ENCODE assay signal across 29 cellular contexts in genomic region chr5:67465556-67466206, GRCh38.
DNase-seq lines count a peak whose midpoint lies in the region; ATAC-seq and TF ChIP-seq lines count a peak whose summit lies in the region.
"Had no signal": no experiment of that assay in that cellular context is flagged by ENCODE, and none has a peak within 500 bp of the region (broad histone marks: within the 10 kb centered on the region; RNA-seq: fewer than 3 reads in every experiment).

No MANE protein-coding gene starts in this region.

- no peaks in the 10 kb centered on the region for H3K4me1 Mint-ChIP-seq in activated CD4-positive, alpha-beta memory T cell treated with anti-CD3 and anti-CD28 coated beads for 36 hours (ENCODE audit: low read depth)
- H3K4me1 Mint-ChIP-seq: CD4-positive, alpha-beta memory T cell had no signal

- TF ChIP-seq CTCF in BJ (IDR thresholded peaks at IDR 0.05; ENCODE audit: insufficient read depth, low read depth, low read length) (no peak), fibroblast of villous mesenchyme (IDR thresholded peaks at IDR 0.05; ENCODE audit: insufficient read depth, low read depth, low read length) (no peak)

- peak; percentile 60 for DNase-seq in BJ (ENCODE audit: low read depth)
- peak; percentile 42 for DNase-seq in RPMI7951 (ENCODE audit: low read depth)
- DNase-seq in fibroblast of villous mesenchyme (ENCODE audit: low read depth) = peak; percentile 60
- DNase-seq in islet precursor cell = no peak
- DNase-seq in activated CD4-positive, alpha-beta memory T cell treated with anti-CD3 and anti-CD28 coated beads for 36 hours = no peak
- DNase-seq in H7 = no peak
- DNase-seq in activated CD4-positive, CD25-positive, alpha-beta regulatory T cell (lab: John Stamatoyannopoulos, UW) = no peak
- DNase-seq: activated CD4-positive, alpha-beta T cell treated with anti-CD3 and anti-CD28 coated beads for 48 hours; activated effector memory CD4-positive, alpha-beta T cell treated with Interleukin-2 at 50 U/mL for 16 hours; AML-193; amygdala; CD4-positive, alpha-beta memory T cell; KG1; left ventricle myocardium superior; MG63; natural killer cell; NCI-H1417 treated with DMSO at 0.1 percent for 48 hours; NCI-H2081 treated with DMSO at 0.1 percent for 48 hours; NCI-H345; NCI-H748 treated with DMSO at 0.1 percent for 48 hours; ovary; Peyer's patch; stimulated activated CD4-positive, alpha-beta T cell treated with anti-CD3 and anti-CD28 coated beads, Interleukin-15, amount 100 ng/mL, for 24 hours; stimulated activated CD4-positive, alpha-beta T cell treated with anti-CD3 and anti-CD28 coated beads, Interleukin-4, amount 100 ng/mL, for 4 hours; T-helper 9 cell; tibial artery had no signal

- no peaks in the 10 kb centered on the region for H3K36me3 Mint-ChIP-seq in activated CD4-positive, alpha-beta memory T cell treated with anti-CD3 and anti-CD28 coated beads for 36 hours
- H3K36me3 Mint-ChIP-seq: activated naive CD4-positive, alpha-beta T cell treated with anti-CD3 and anti-CD28 coated beads, Interleukin-2, amount 50 U/mL, for 72 hours; CD4-positive, alpha-beta memory T cell; natural killer cell had no signal

- no peak overlapping the region for H3K4me3 Mint-ChIP-seq in activated CD4-positive, alpha-beta memory T cell treated with anti-CD3 and anti-CD28 coated beads for 36 hours
- H3K4me3 Mint-ChIP-seq: CD4-positive, alpha-beta memory T cell; natural killer cell had no signal

- intact Hi-C loops in activated CD4-positive, alpha-beta memory T cell treated with anti-CD3 and anti-CD28 coated beads for 36 hours (cut with micrococcal nuclease) = no loop called here

- H3K27me3 ChIP-seq in BJ (ENCODE audit: control insufficient read depth, insufficient read depth, low read length) (no peaks in the 10 kb centered on the region), H7 (ENCODE audit: control insufficient read depth, insufficient read depth, low read length) (no peaks in the 10 kb centered on the region)
- H3K27me3 ChIP-seq: MG63, ovary, Peyer's patch, tibial artery had no signal

- H3K4me3 ChIP-seq in BJ (ENCODE audit: low read depth, low read length) (no peak overlapping the region), fibroblast of villous mesenchyme (ENCODE audit: low read depth, low read length) (no peak overlapping the region), H7 (ENCODE audit: insufficient read depth, low read depth, low read length) (no peak overlapping the region)
- H3K4me3 ChIP-seq: MG63, ovary, Peyer's patch, tibial artery had no signal

- no peak overlapping the region for H3K27ac Mint-ChIP-seq in activated CD4-positive, alpha-beta memory T cell treated with anti-CD3 and anti-CD28 coated beads for 36 hours
- H3K27ac Mint-ChIP-seq: activated naive CD4-positive, alpha-beta T cell treated with anti-CD3 and anti-CD28 coated beads, Interleukin-2, amount 50 U/mL, for 72 hours; CD4-positive, alpha-beta memory T cell; natural killer cell had no signal

- no peaks in the 10 kb centered on the region for H3K36me3 ChIP-seq in BJ (ENCODE audit: control insufficient read depth, insufficient read depth, low read length)
- no peaks in the 10 kb centered on the region for H3K36me3 ChIP-seq in H7 (replicated peaks; ENCODE audit: control insufficient read depth, insufficient read depth, low read length)
- H3K36me3 ChIP-seq: MG63, ovary, Peyer's patch, tibial artery had no signal

- no peaks in the 10 kb centered on the region for H3K9me3 Mint-ChIP-seq in activated CD4-positive, alpha-beta memory T cell treated with anti-CD3 and anti-CD28 coated beads for 36 hours
- H3K9me3 Mint-ChIP-seq: activated naive CD4-positive, alpha-beta T cell treated with anti-CD3 and anti-CD28 coated beads, Interleukin-2, amount 50 U/mL, for 72 hours; CD4-positive, alpha-beta memory T cell; natural killer cell had no signal

- H3K27me3 Mint-ChIP-seq in activated CD4-positive, alpha-beta memory T cell treated with anti-CD3 and anti-CD28 coated beads for 36 hours = no peaks in the 10 kb centered on the region
- H3K27me3 Mint-ChIP-seq: CD4-positive, alpha-beta memory T cell had no signal

- ATAC-seq in GM19463 (IDR thresholded peaks at IDR 0.05; ENCODE audit: unreplicated experiment) = peak; percentile 53
- ATAC-seq: activated naive CD4-positive, alpha-beta T cell treated with anti-CD3 and anti-CD28 coated beads, Interleukin-2, amount 50 U/mL, for 72 hours; HCT116; left ventricle myocardium superior; natural killer cell had no signal

- CTCF ChIA-PET in BJ (lab: Yijun Ruan, JAX) = no interaction called here
- CTCF ChIA-PET in activated CD4-positive, alpha-beta memory T cell treated with anti-CD3 and anti-CD28 coated beads for 36 hours (lab: Charles Lee) = no interaction called here

- POLR2A ChIA-PET in BJ (lab: Charles Lee) = no interaction called here
- POLR2A ChIA-PET in activated CD4-positive, alpha-beta memory T cell treated with anti-CD3 and anti-CD28 coated beads for 36 hours (lab: Charles Lee) = interaction anchor here (0.5 kb wide), 1 partner anchor 1493 kb away, joined by 3 read pairs; no protein-coding TSS in a partner anchor

Comparison
In these comparisons a context has a peak if more than half of its experiments do, and no peak if none do; other contexts are left out.
1. DNase-seq: peak in BJ (single experiment), RPMI7951 (single experiment) and fibroblast of villous mesenchyme (single experiment); none in islet precursor cell (single experiment), activated CD4-positive, alpha-beta memory T cell treated with anti-CD3 and anti-CD28 coated beads for 36 hours (single experiment), H7 (single experiment) and activated CD4-positive, CD25-positive, alpha-beta regulatory T cell (0 of 4).